12 cellular contexts compared by ENCODE assay signal in the genomic region with DNA sequence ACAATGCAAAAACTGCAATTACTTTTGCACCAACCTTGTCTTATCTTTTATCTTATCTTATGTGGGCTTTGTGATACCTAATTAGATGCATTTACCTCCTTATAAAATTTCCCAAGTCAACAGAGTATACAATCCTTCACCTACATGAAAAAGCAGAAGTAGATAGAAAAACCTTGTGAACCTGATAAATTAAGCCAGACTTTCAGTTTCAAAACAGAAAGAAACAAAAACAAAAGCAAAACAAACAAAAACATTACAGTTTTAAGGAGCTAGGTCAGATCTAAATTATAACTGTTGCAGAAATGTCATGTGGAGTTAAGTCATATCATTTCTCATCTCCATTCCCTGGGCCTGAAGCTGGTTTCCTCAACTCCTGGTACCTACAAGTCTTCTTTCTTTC.
DNase-seq lines count a peak whose midpoint lies in the region; ATAC-seq and TF ChIP-seq lines count a peak whose summit lies in the region.
"Had no signal": no experiment of that assay in that cellular context is flagged by ENCODE, and none has a peak within 500 bp of the region (broad histone marks: within the 10 kb centered on the region; RNA-seq: fewer than 3 reads in every experiment).

No MANE protein-coding gene starts in this region.

- H3K27ac ChIP-seq in RWPE1, result no peak overlapping the region
- H3K27ac ChIP-seq: coronary artery had no signal

- peak; percentile 94 for ATAC-seq in GM18502 (IDR thresholded peaks at IDR 0.05; ENCODE audit: poor library complexity, unreplicated experiment)
- peak; percentile 93 for ATAC-seq in GM19455 (IDR thresholded peaks at IDR 0.05; ENCODE audit: unreplicated experiment)
- peak; percentile 93 for ATAC-seq in HG02798 (IDR thresholded peaks at IDR 0.05; ENCODE audit: poor library complexity, unreplicated experiment)
- ATAC-seq in HG03432 (IDR thresholded peaks at IDR 0.05; ENCODE audit: unreplicated experiment), result peak; percentile 94
- ATAC-seq: right cardiac atrium had no signal

- DNase-seq in activated T-cell treated with anti-CD3 and anti-CD28 coated beads, Interleukin-2, amount 50 U/mL, for 1 hour, result no peak
- DNase-seq in T-helper 2 cell, result no peak
- DNase-seq in RWPE1 (ENCODE audit: low spot score), result no peak
- DNase-seq in EL, result no peak
- DNase-seq: DMS79, kidney, right cardiac atrium had no signal

- CTCF ChIA-PET in RWPE1 (lab: Yijun Ruan, JAX), result no interaction called here

- POLR2A ChIA-PET in RWPE1 (lab: Yijun Ruan, JAX; ENCODE audit: low non-redundant PET), result no interaction called here

- no peak for TF ChIP-seq CTCF in RWPE1 (conservative IDR thresholded peaks at IDR 0.05; ENCODE audit: low read depth)
